7 cellular contexts compared by ENCODE assay signal in genomic region chr4:131743348-131743747, GRCh38.
A peak's percentile ranks its signal among the peaks of the same experiment; 100 is the strongest.
DNase-seq lines count a peak whose midpoint lies in the region; ATAC-seq and TF ChIP-seq lines count a peak whose summit lies in the region.
"Not testable (repeated sequence)": the region's sequence is repeated elsewhere in the genome, so short reads cannot be mapped to it uniquely, and the experiment has no call there.

No MANE protein-coding gene starts in this region.

- H3K27me3 Mint-ChIP-seq in CD14-positive monocyte (ENCODE audit: low read depth in 3 of 3); chondrocyte (ENCODE audit: low read depth); glutamatergic neuron (ENCODE audit: unreplicated experiment); osteocyte (ENCODE audit: unreplicated experiment); type B pancreatic cell: not testable (repeated sequence)

- H3K36me3 Mint-ChIP-seq in CD14-positive monocyte; chondrocyte (ENCODE audit: low read depth); glutamatergic neuron (ENCODE audit: unreplicated experiment); osteocyte (ENCODE audit: unreplicated experiment); type B pancreatic cell: not testable (repeated sequence)

- not testable (repeated sequence) for H3K36me3 ChIP-seq in lower lobe of right lung

- not testable (repeated sequence) for H3K4me3 ChIP-seq in lower lobe of right lung

- ATAC-seq in left cardiac atrium, lower lobe of right lung: not testable (repeated sequence)

- not testable (repeated sequence) for H3K27me3 ChIP-seq in lower lobe of right lung (ENCODE audit: low read depth)

- H3K4me3 Mint-ChIP-seq in CD14-positive monocyte; chondrocyte (ENCODE audit: unreplicated experiment); glutamatergic neuron (ENCODE audit: unreplicated experiment); osteocyte (ENCODE audit: unreplicated experiment); type B pancreatic cell: not testable (repeated sequence)

- H3K27ac Mint-ChIP-seq in CD14-positive monocyte; chondrocyte (ENCODE audit: unreplicated experiment); glutamatergic neuron (ENCODE audit: unreplicated experiment); osteocyte (ENCODE audit: unreplicated experiment); type B pancreatic cell: not testable (repeated sequence)

- DNase-seq in CD14-positive monocyte (ENCODE audit: low spot score) (peak; percentile 69), chondrocyte (ENCODE audit: low spot score) (peak; percentile 99), glutamatergic neuron (peak; percentile 30), left cardiac atrium (peak; percentile 37), lower lobe of right lung (peak; percentile 58), osteocyte (ENCODE audit: extremely low spot score, unreplicated experiment) (peak; percentile 92), type B pancreatic cell (ENCODE audit: extremely low spot score, unreplicated experiment) (peak; percentile 81)

- not testable (repeated sequence) for H3K4me1 Mint-ChIP-seq in CD14-positive monocyte; chondrocyte (ENCODE audit: low read depth); glutamatergic neuron (ENCODE audit: low read depth, unreplicated experiment); osteocyte (ENCODE audit: unreplicated experiment); type B pancreatic cell (ENCODE audit: unreplicated experiment)

- not testable (repeated sequence) for H3K9me3 ChIP-seq in lower lobe of right lung

- intact Hi-C loops in CD14-positive monocyte (cut with micrococcal nuclease); left cardiac atrium (cut with DNase I); lower lobe of right lung (cut with DNase I): not testable (repeated sequence)

- peaks cover 2 to 14% (median 7%) of the 10 kb centered on the region in 7 donors for H3K9me3 Mint-ChIP-seq in CD14-positive monocyte
- H3K9me3 Mint-ChIP-seq in chondrocyte (ENCODE audit: low read depth); glutamatergic neuron (ENCODE audit: unreplicated experiment); osteocyte (ENCODE audit: unreplicated experiment); type B pancreatic cell: not testable (repeated sequence)

- H3K4me1 ChIP-seq in lower lobe of right lung = not testable (repeated sequence)

- not testable (repeated sequence) for H3K27ac ChIP-seq in lower lobe of right lung

- TF ChIP-seq CTCF in CD14-positive monocyte (IDR thresholded peaks at IDR 0.05); chondrocyte (IDR thresholded peaks at IDR 0.05); glutamatergic neuron (IDR thresholded peaks at IDR 0.05; ENCODE audit: partially characterized antibody, unreplicated experiment); lower lobe of right lung (IDR thresholded peaks at IDR 0.05); osteocyte (IDR thresholded peaks at IDR 0.05); type B pancreatic cell (conservative IDR thresholded peaks at IDR 0.05): not testable (repeated sequence)

Comparison
In these comparisons a context has a peak if more than half of its experiments do, and no peak if none do; other contexts are left out.
1. DNase-seq: peak in every context shown above with its lines; median percentile 99 in chondrocyte; 92 in osteocyte; 81 in type B pancreatic cell; 69 in CD14-positive monocyte; 58 in lower lobe of right lung; 37 in left cardiac atrium; 30 in glutamatergic neuron.